Comparison of ENCODE assay signal across 9 cellular contexts in genomic region chr15:89243046-89243690, GRCh38. TPM values are rescaled to one million over a fixed set of nuclear protein-coding genes. Genes with fewer than 3 reads are reported as not detected.
DNase-seq lines count a peak whose midpoint lies in the region; ATAC-seq and TF ChIP-seq lines count a peak whose summit lies in the region.
"Had no signal": no experiment of that assay in that cellular context is flagged by ENCODE, and none has a peak within 500 bp of the region (broad histone marks: within the 10 kb centered on the region; RNA-seq: fewer than 3 reads in every experiment).

No MANE protein-coding gene starts in this region.

- no peaks in the 10 kb centered on the region for H3K9me3 Mint-ChIP-seq in stimulated activated naive CD8-positive, alpha-beta T cell treated with anti-CD3 and anti-CD28 coated beads, Interleukin-15, Interleukin-2, amounts not matched to agents 100 ng/mL and 50 ng/mL, for 24 hours
- peaks cover 8% of the 10 kb centered on the region for H3K9me3 Mint-ChIP-seq in chondrocyte (ENCODE audit: low read depth)

- H3K4me1 ChIP-seq in mesenchymal stem cell (ENCODE audit: control insufficient read depth, insufficient read depth, low read depth, low read length), result peaks cover 8% of the 10 kb centered on the region

- H3K27ac Mint-ChIP-seq in stimulated activated naive CD8-positive, alpha-beta T cell treated with anti-CD3 and anti-CD28 coated beads, Interleukin-15, Interleukin-2, amounts not matched to agents 100 ng/mL and 50 ng/mL, for 24 hours, result peak overlapping the region; percentile 96
- peak overlapping the region; percentile 71 for H3K27ac Mint-ChIP-seq in chondrocyte (ENCODE audit: unreplicated experiment)

- H4K91ac ChIP-seq in mesenchymal stem cell (ENCODE audit: low read length), result peak overlapping the region; percentile 88

- peak overlapping the region; percentile 97 for H3K9ac ChIP-seq in mesenchymal stem cell (ENCODE audit: low read length)

- H3K79me1 ChIP-seq in mesenchymal stem cell (replicated peaks; ENCODE audit: low read length, poor library complexity, severe bottlenecking), result peaks cover 8% of the 10 kb centered on the region

- peak overlapping the region in 1 of 2 experiments; percentile 99 for H3K14ac ChIP-seq in mesenchymal stem cell (ENCODE audit: low read length in 2 of 2)

- 62% methylated on average over 20 of the region's 20 CpGs for WGBS in mesenchymal stem cell

- no peak overlapping the region for H2AK5ac ChIP-seq in mesenchymal stem cell (ENCODE audit: low read length, severe bottlenecking)

- peak overlapping the region; percentile 24 to 94 for H3K4ac ChIP-seq in mesenchymal stem cell (ENCODE audit: low read depth in 1 of 2, low read length in 2 of 2)

- H3K36me3 ChIP-seq in mesenchymal stem cell (ENCODE audit: control insufficient read depth in 1 of 2, insufficient read depth in 2 of 2, low read depth in 1 of 2, low read length in 2 of 2), result no peaks in the 10 kb centered on the region

- H3K27me3 Mint-ChIP-seq in stimulated activated naive CD8-positive, alpha-beta T cell treated with anti-CD3 and anti-CD28 coated beads, Interleukin-15, Interleukin-2, amounts not matched to agents 100 ng/mL and 50 ng/mL, for 24 hours, result peaks cover 5% of the 10 kb centered on the region
- H3K27me3 Mint-ChIP-seq in chondrocyte (ENCODE audit: low read depth), result no peaks in the 10 kb centered on the region

- H3K18ac ChIP-seq in mesenchymal stem cell (ENCODE audit: low read depth in 1 of 2, low read length in 2 of 2), result peak overlapping the region; percentile 86 to 96

- peak overlapping the region; percentile 99 for H2AFZ ChIP-seq in mesenchymal stem cell (ENCODE audit: low read depth, low read length)

- H3K4me1 Mint-ChIP-seq in stimulated activated naive CD8-positive, alpha-beta T cell treated with anti-CD3 and anti-CD28 coated beads, Interleukin-15, Interleukin-2, amounts not matched to agents 100 ng/mL and 50 ng/mL, for 24 hours (ENCODE audit: low read depth), result peaks cover 43% of the 10 kb centered on the region
- H3K4me1 Mint-ChIP-seq in chondrocyte (ENCODE audit: low read depth), result peaks cover 25% of the 10 kb centered on the region

- TF ChIP-seq CTCF in chondrocyte (IDR thresholded peaks at IDR 0.05), result no peak

- DNase-seq in stimulated activated naive CD8-positive, alpha-beta T cell treated with anti-CD3 and anti-CD28 coated beads, Interleukin-15, Interleukin-2, amounts not matched to agents 100 U/mL and 50 U/mL, for 24 hours, result no peak
- DNase-seq in chondrocyte (ENCODE audit: low spot score) (no peak), mesenchymal stem cell (no peak), T-helper 9 cell (no peak), activated gamma-delta T cell treated with Interleukin-2 at 50 U/mL for 16 hours (no peak), NCI-H524 treated with DMSO at 0.1 percent for 48 hours (lab: John Stamatoyannopoulos, UW) (no peak)

- no peak for ATAC-seq in stimulated activated naive CD8-positive, alpha-beta T cell treated with anti-CD3 and anti-CD28 coated beads, Interleukin-15, Interleukin-2, amounts not matched to agents 100 U/mL and 50 U/mL, for 24 hours
- no peak for ATAC-seq in GM21423 (IDR thresholded peaks at IDR 0.05; ENCODE audit: unreplicated experiment)

- peak overlapping the region in 1 of 2 experiments; percentile 95 for H2BK12ac ChIP-seq in mesenchymal stem cell (ENCODE audit: low read length in 2 of 2)

- H2BK120ac ChIP-seq in mesenchymal stem cell (ENCODE audit: low read depth, low read length), result peak overlapping the region; percentile 74

- H3K9me3 ChIP-seq in mesenchymal stem cell (ENCODE audit: control insufficient read depth, low read length), result peaks cover 4% of the 10 kb centered on the region

- H3K4me3 ChIP-seq in mesenchymal stem cell (ENCODE audit: insufficient read depth in 1 of 2, low read depth in 1 of 2, low read length in 2 of 2), result peak overlapping the region; percentile 83 to 95

- H3K4me3 Mint-ChIP-seq in stimulated activated naive CD8-positive, alpha-beta T cell treated with anti-CD3 and anti-CD28 coated beads, Interleukin-15, Interleukin-2, amounts not matched to agents 100 ng/mL and 50 ng/mL, for 24 hours, result peak overlapping the region; percentile 97
- peak overlapping the region; percentile 94 for H3K4me3 Mint-ChIP-seq in chondrocyte (ENCODE audit: unreplicated experiment)

- H3K27ac ChIP-seq in mesenchymal stem cell (ENCODE audit: low read length, poor library complexity, severe bottlenecking), result no peak overlapping the region

- no peak overlapping the region for H2BK5ac ChIP-seq in mesenchymal stem cell (ENCODE audit: low read depth, low read length, poor library complexity, severe bottlenecking)

- H2BK15ac ChIP-seq in mesenchymal stem cell (ENCODE audit: low read depth, poor library complexity, severe bottlenecking), result no peak overlapping the region

- H3K36me3 Mint-ChIP-seq in stimulated activated naive CD8-positive, alpha-beta T cell treated with anti-CD3 and anti-CD28 coated beads, Interleukin-15, Interleukin-2, amounts not matched to agents 100 ng/mL and 50 ng/mL, for 24 hours (ENCODE audit: low read depth), result peaks cover 41% of the 10 kb centered on the region
- no peaks in the 10 kb centered on the region for H3K36me3 Mint-ChIP-seq in chondrocyte (ENCODE audit: low read depth)

- peak overlapping the region; percentile 90 for H3K4me2 ChIP-seq in mesenchymal stem cell (ENCODE audit: low read length, poor library complexity, severe bottlenecking)

- no peaks in the 10 kb centered on the region for H3K27me3 ChIP-seq in mesenchymal stem cell (ENCODE audit: control insufficient read depth in 1 of 2, insufficient read depth in 1 of 2, low read length in 2 of 2)

- H4K8ac ChIP-seq in mesenchymal stem cell (ENCODE audit: low read length), result peak overlapping the region; percentile 99

- H3K23ac ChIP-seq in mesenchymal stem cell (ENCODE audit: low read length in 2 of 2), result peak overlapping the region in 1 of 2 experiments; percentile 64

RNA-seq across cellular contexts. Expression of gene FANCI, which starts 0.6 kb away (rescaled TPM):
- total RNA-seq in chondrocyte, result 11.2 to 26.0 TPM (median 15.3 TPM) in 3 replicates
- polyA plus RNA-seq in mesenchymal stem cell (2013, experiment 1 of 2), result 6.6 TPM
- polyA plus RNA-seq in mesenchymal stem cell (2013, experiment 2 of 2), result 6.5 TPM

RNA-seq across cellular contexts. Expression of gene RLBP1, which starts 21.8 kb away (rescaled TPM):
- total RNA-seq in chondrocyte, result not detected in 3 replicates
- not detected for polyA plus RNA-seq in mesenchymal stem cell (2013, experiment 1 of 2)
- polyA plus RNA-seq in mesenchymal stem cell (2013, experiment 2 of 2), result not detected
- total RNA-seq: dermis microvascular lymphatic vessel endothelial cell had no signal
